In the genomic region with DNA sequence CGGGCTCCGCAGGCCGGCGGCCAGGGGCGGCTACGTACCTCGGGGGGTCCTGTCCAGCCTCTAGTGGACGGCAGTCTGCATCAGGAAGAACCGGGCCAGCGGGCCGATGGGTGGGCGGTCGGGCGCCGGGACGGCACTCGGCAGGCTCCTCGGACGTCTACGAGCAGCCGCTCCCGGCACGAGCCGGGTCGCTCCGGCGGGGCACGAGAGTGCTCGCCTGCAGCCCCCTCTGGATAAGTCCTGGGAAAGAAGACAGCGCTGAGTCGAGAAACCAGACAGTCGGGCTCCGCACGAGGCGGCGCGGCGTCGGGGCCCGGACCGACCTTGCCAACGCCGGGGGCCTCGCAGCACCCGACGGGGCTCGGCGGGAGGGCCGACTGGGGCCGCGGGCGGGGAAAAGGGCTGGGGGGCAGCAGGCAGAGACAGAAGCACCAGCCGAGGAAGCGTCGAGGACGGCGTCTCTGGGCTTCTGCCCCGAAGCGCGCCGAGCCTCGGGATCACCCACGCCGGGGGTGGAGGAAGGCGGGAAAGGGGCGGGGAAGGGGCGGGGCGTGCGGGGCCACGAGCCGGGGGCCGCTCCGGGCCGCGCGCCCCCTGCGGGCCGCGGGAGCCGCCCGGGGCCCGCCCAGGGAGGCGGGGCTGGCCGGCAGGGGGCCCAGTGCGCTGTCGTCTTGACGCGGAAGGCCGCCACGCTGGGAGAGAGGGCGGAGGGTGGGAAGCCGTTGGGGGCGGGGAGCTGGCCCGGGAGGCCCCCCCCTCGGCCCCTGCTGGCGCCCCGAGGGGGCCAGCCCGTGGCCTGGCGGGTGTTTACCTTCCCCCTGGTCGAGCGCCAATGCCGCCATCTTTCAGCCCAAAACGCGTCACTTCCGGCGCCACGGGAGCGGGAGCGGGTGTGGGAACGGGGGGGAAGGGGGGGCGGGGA, we compare ENCODE assay signal across 8 cellular contexts. TPM values are rescaled to one million over a fixed set of nuclear protein-coding genes. Genes with fewer than 3 reads are reported as not detected.
DNase-seq lines count a peak whose midpoint lies in the region; ATAC-seq and TF ChIP-seq lines count a peak whose summit lies in the region.

No MANE protein-coding gene starts in this region.

- peak overlapping the region; percentile 96 for H3K27ac ChIP-seq in foreskin keratinocyte
- peak overlapping the region; percentile 93 for H3K27ac ChIP-seq in neuronal stem cell (replicated peaks; ENCODE audit: low read length)

- H4K8ac ChIP-seq in neuronal stem cell (ENCODE audit: low read depth, low read length), result no peak overlapping the region

- peaks cover 1% of the 10 kb centered on the region for H3K79me1 ChIP-seq in neuronal stem cell (ENCODE audit: low read depth, low read length)

- H2BK120ac ChIP-seq in neuronal stem cell (ENCODE audit: low read depth, low read length), result no peak overlapping the region

- H3K36me3 ChIP-seq in H7 (replicated peaks; ENCODE audit: control insufficient read depth, insufficient read depth, low read length), result no peaks in the 10 kb centered on the region
- no peaks in the 10 kb centered on the region for H3K36me3 ChIP-seq in Loucy (ENCODE audit: insufficient read depth, low read length)
- H3K36me3 ChIP-seq in neuronal stem cell (replicated peaks in 1 of 2; ENCODE audit: control insufficient read depth in 2 of 2, insufficient read depth in 2 of 2, low read length in 2 of 2), result peaks cover 0 to 5% of the 10 kb centered on the region in 2 donors

- peaks cover 50% of the 10 kb centered on the region for H3K79me2 ChIP-seq in Loucy (ENCODE audit: insufficient read depth, low read length)

- no peak overlapping the region for H2AK5ac ChIP-seq in neuronal stem cell (ENCODE audit: low read depth, low read length)

- no peak overlapping the region for H3K23ac ChIP-seq in neuronal stem cell (ENCODE audit: low read depth, low read length, poor library complexity)

- H3K14ac ChIP-seq in neuronal stem cell (ENCODE audit: low read length), result no peak overlapping the region

- H2BK12ac ChIP-seq in neuronal stem cell (ENCODE audit: low read length), result no peak overlapping the region

- H2AFZ ChIP-seq in Loucy (ENCODE audit: low read length), result peak overlapping the region; percentile 60; the same call in 1 of the 2 replicates
- H2AFZ ChIP-seq in neuronal stem cell (ENCODE audit: low read length), result peak overlapping the region; percentile 87

- peak; percentile 91 for ATAC-seq in foreskin keratinocyte

- no peak overlapping the region for H3K4ac ChIP-seq in neuronal stem cell (ENCODE audit: low read length)

- peaks cover 19% of the 10 kb centered on the region for H3K27me3 ChIP-seq in H7 (ENCODE audit: control insufficient read depth, insufficient read depth, low read length)
- H3K27me3 ChIP-seq in Loucy (ENCODE audit: insufficient read depth, low read length, poor library complexity, severe bottlenecking), result no peaks in the 10 kb centered on the region
- H3K27me3 ChIP-seq in foreskin keratinocyte, result no peaks in the 10 kb centered on the region
- H3K27me3 ChIP-seq in neuronal stem cell (ENCODE audit: control insufficient read depth in 3 of 3, insufficient read depth in 3 of 3, low read depth in 1 of 3, low read length in 3 of 3), result no peaks in the 10 kb centered on the region

- H3K18ac ChIP-seq in neuronal stem cell (ENCODE audit: low read length), result peak overlapping the region; percentile 38

- no peak overlapping the region for H4K91ac ChIP-seq in neuronal stem cell (ENCODE audit: low read depth, low read length, poor library complexity)

- WGBS in neuronal stem cell (ENCODE audit: extremely low coverage in 2 of 2, insufficient read length in 2 of 2, insufficient replicate concordance in 1 of 2), 2 donors, result no CpG with 5 or more reads among the region's 111 CpGs

- DNase-seq in GM03348 (ENCODE audit: low spot score), result peak; percentile 95
- DNase-seq in H7, result peak; percentile 98
- peak; percentile 15 for DNase-seq in SHP77 treated with DMSO at 0.1 percent for 48 hours (lab: John Stamatoyannopoulos, UW)
- DNase-seq in activated gamma-delta T cell treated with Interleukin-2 at 50 U/mL for 16 hours, result peak; percentile 73
- peak; percentile 40 to 65 for DNase-seq in foreskin keratinocyte
- peak; percentile 66 for DNase-seq in neuronal stem cell (ENCODE audit: low spot score)
- DNase-seq in stromal cell of bone marrow (ENCODE audit: low read depth), result peak; percentile 78

- H2BK15ac ChIP-seq in neuronal stem cell (ENCODE audit: low read length), result no peak overlapping the region

- H2BK5ac ChIP-seq in neuronal stem cell (ENCODE audit: low read length), result no peak overlapping the region

- H3K4me2 ChIP-seq in Loucy (ENCODE audit: low read depth, low read length, poor library complexity, severe bottlenecking), result peak overlapping the region; percentile 79
- H3K4me2 ChIP-seq in neuronal stem cell (ENCODE audit: insufficient read depth, low read length, poor library complexity, severe bottlenecking), result peak overlapping the region; percentile 45

- H3K9ac ChIP-seq in Loucy (ENCODE audit: low read depth, low read length, poor library complexity, severe bottlenecking) (peak overlapping the region; percentile 92), neuronal stem cell (ENCODE audit: low read depth, low read length, poor library complexity) (peak overlapping the region; percentile 44)

- TF ChIP-seq CTCF in Loucy (conservative IDR thresholded peaks at IDR 0.05; ENCODE audit: low read length) (no peak), foreskin keratinocyte (conservative IDR thresholded peaks at IDR 0.05) (peak; percentile 32)

- peak overlapping the region; percentile 94 for H3K4me3 ChIP-seq in H7 (ENCODE audit: insufficient read depth, low read depth, low read length)
- peak overlapping the region; percentile 96 for H3K4me3 ChIP-seq in Loucy (ENCODE audit: low read length, poor library complexity, severe bottlenecking)
- peak overlapping the region; percentile 72 to 90 for H3K4me3 ChIP-seq in neuronal stem cell (ENCODE audit: low read length in 2 of 2)

- H3K4me1 ChIP-seq in Loucy (ENCODE audit: insufficient read depth, low read length, poor library complexity, severe bottlenecking), result peaks cover 15% of the 10 kb centered on the region
- H3K4me1 ChIP-seq in foreskin keratinocyte, result no peaks in the 10 kb centered on the region
- no peaks in the 10 kb centered on the region for H3K4me1 ChIP-seq in neuronal stem cell (ENCODE audit: control insufficient read depth in 2 of 2, insufficient read depth in 1 of 2, low read depth in 1 of 2, low read length in 2 of 2)

- no peaks in the 10 kb centered on the region for H3F3A ChIP-seq in Loucy (ENCODE audit: low read depth)

- H3K9me2 ChIP-seq in Loucy (replicated peaks; ENCODE audit: low read depth, low read length), result no peaks in the 10 kb centered on the region

- H3K9me3 ChIP-seq in Loucy (ENCODE audit: insufficient read depth, low read depth, low read length) (no peaks in the 10 kb centered on the region), neuronal stem cell (replicated peaks in 1 of 2; ENCODE audit: control insufficient read depth in 2 of 2, insufficient read depth in 1 of 2, low read depth in 1 of 2, low read length in 2 of 2) (no peaks in the 10 kb centered on the region)

- peaks cover 26% of the 10 kb centered on the region for H4K20me1 ChIP-seq in Loucy (ENCODE audit: insufficient read depth, low read length, poor library complexity, severe bottlenecking)

RNA-seq across cellular contexts. Expression of a gene that starts 1.9 kb away (rescaled TPM):
- total RNA-seq in H7 (2014; rRNA removed; shearing (Covaris generic)), result 18.2 and 25.8 TPM in 2 replicates
- total RNA-seq in foreskin keratinocyte, result 4.2 TPM in 2 replicates
- 0.68 and 0.77 TPM in 2 replicates for polyA plus RNA-seq in foreskin keratinocyte
- 4.1 TPM for polyA plus RNA-seq in neuronal stem cell (2013, experiment 1 of 2)
- 4.2 TPM for polyA plus RNA-seq in neuronal stem cell (2013, experiment 2 of 2)

RNA-seq across cellular contexts. Expression of a gene that starts 29.7 kb away (rescaled TPM):
- total RNA-seq in H7 (2014; rRNA removed; shearing (Covaris generic)), result 423 and 499 TPM in 2 replicates
- 147 and 162 TPM in 2 replicates for total RNA-seq in foreskin keratinocyte
- polyA plus RNA-seq in foreskin keratinocyte, result 60.4 and 60.7 TPM in 2 replicates
- polyA plus RNA-seq in neuronal stem cell (2013, experiment 1 of 2), result 115 TPM
- 117 TPM for polyA plus RNA-seq in neuronal stem cell (2013, experiment 2 of 2)

Comparison
In these comparisons a context has a peak if more than half of its experiments do, and no peak if none do; other contexts are left out.
1. Peak in every context shown above with its lines: DNase-seq, ATAC-seq, H3K4me3 ChIP-seq and H3K27ac ChIP-seq.
2. DNase-seq: peak in every context shown above with its lines; median percentile 98 in H7; 95 in GM03348; 78 in stromal cell of bone marrow; 73 in activated gamma-delta T cell treated with Interleukin-2 at 50 U/mL for 16 hours; 66 in neuronal stem cell; 52 in foreskin keratinocyte; 15 in SHP77 treated with DMSO at 0.1 percent for 48 hours.